27 cellular contexts compared by ENCODE assay signal in genomic region chr20:62858059-62858458, GRCh38. TPM values are rescaled to one million over a fixed set of nuclear protein-coding genes. Genes with fewer than 3 reads are reported as not detected.
A peak's percentile ranks its signal among the peaks of the same experiment; 100 is the strongest.
DNase-seq lines count a peak whose midpoint lies in the region; ATAC-seq and TF ChIP-seq lines count a peak whose summit lies in the region.
"Had no signal": no experiment of that assay in that cellular context is flagged by ENCODE, and none has a peak within 500 bp of the region (broad histone marks: within the 10 kb centered on the region; RNA-seq: fewer than 3 reads in every experiment).

No MANE protein-coding gene starts in this region.

- H3K4me1 Mint-ChIP-seq in GM23338 (peaks cover 28% of the 10 kb centered on the region), immature natural killer cell (peaks cover 15 to 22% of the 10 kb centered on the region in 2 donors)
- H3K4me1 Mint-ChIP-seq in stimulated activated naive B cell treated with anti-CD40 and anti-IgM and Interleukin-4, amounts not matched to agents 10 μg/mL and 1 μg/mL and 100 μg/mL, for 72 hours, result peaks cover 20 to 32% of the 10 kb centered on the region in 2 donors

- WGBS in prostate gland, result 91% methylated on average over 15 of the region's 15 CpGs

- TF ChIP-seq POLR2A in prostate gland (IDR thresholded peaks at IDR 0.05), result no peak

- no peak for ATAC-seq in GM23338
- no peak for ATAC-seq in GM21360 (IDR thresholded peaks at IDR 0.05; ENCODE audit: unreplicated experiment)
- no peak for ATAC-seq in stimulated activated naive B cell treated with anti-CD40 and anti-IgM and Interleukin-4, amounts not matched to agents 10 μg/mL and 1 μg/mL and 100 μg/mL, for 72 hours (replicated peaks)
- ATAC-seq: activated naive CD8-positive, alpha-beta T cell treated with anti-CD3 and anti-CD28 coated beads, Interleukin-2, amount 50 U/mL, for 24 hours; heart left ventricle; HepG2; left lobe of liver; stimulated activated effector memory CD8-positive, alpha-beta T cell treated with anti-CD3 and anti-CD28 coated beads, Interleukin-12 subunit alpha, Interleukin-12 subunit beta, amount 100 ng/mL, for 72 hours had no signal

- H3K36me3 ChIP-seq in GM23338 (ENCODE audit: insufficient read depth) (peaks cover 27% of the 10 kb centered on the region), prostate gland (no peaks in the 10 kb centered on the region)

- no peak overlapping the region for H3K27ac Mint-ChIP-seq in GM23338
- peak overlapping the region in 1 of 6 donors; percentile 8 for H3K27ac Mint-ChIP-seq in immature natural killer cell
- H3K27ac Mint-ChIP-seq in stimulated activated naive B cell treated with anti-CD40 and anti-IgM and Interleukin-4, amounts not matched to agents 10 μg/mL and 1 μg/mL and 100 μg/mL, for 72 hours, result no peak overlapping the region
- H3K27ac Mint-ChIP-seq: activated naive CD8-positive, alpha-beta T cell treated with anti-CD3 and anti-CD28 coated beads, Interleukin-2, amount 50 U/mL, for 24 hours; activated T-helper 2 cell treated with anti-CD3 and anti-CD28 coated beads, Interferon-gamma antibody, Interleukin-2, Interleukin-4, amounts not matched to agents 10 μg/mL and 5 μg/mL and 100 μg/mL, durations not matched to agents 14 hours and 24 hours and 36 hours; mesothelial cell of epicardium; stimulated activated effector memory CD8-positive, alpha-beta T cell treated with anti-CD3 and anti-CD28 coated beads, Interleukin-12 subunit alpha, Interleukin-12 subunit beta, amount 100 ng/mL, for 72 hours had no signal

- H3K4me1 ChIP-seq in GM23338 (ENCODE audit: insufficient read depth) (peaks cover 10% of the 10 kb centered on the region; the same call in 1 of the 2 replicates), prostate gland (replicated peaks) (peaks cover 3% of the 10 kb centered on the region)

- H3F3A ChIP-seq in GM23338 (replicated peaks; ENCODE audit: low read depth), result peaks cover 21% of the 10 kb centered on the region; the same call in 1 of the 2 replicates

- H3K27me3 Mint-ChIP-seq in GM23338 (ENCODE audit: insufficient read depth, low read depth, poor library complexity), result peaks cover 13% of the 10 kb centered on the region
- H3K27me3 Mint-ChIP-seq in immature natural killer cell (ENCODE audit: low read depth in 3 of 3), result peaks cover 9 to 23% (median 13%) of the 10 kb centered on the region in 3 donors
- H3K27me3 Mint-ChIP-seq in stimulated activated naive B cell treated with anti-CD40 and anti-IgM and Interleukin-4, amounts not matched to agents 10 μg/mL and 1 μg/mL and 100 μg/mL, for 72 hours, result no peaks in the 10 kb centered on the region

- intact Hi-C loops in prostate gland (cut with DNase I), result no loop called here

- TF ChIP-seq CTCF in GM23338 (conservative IDR thresholded peaks at IDR 0.05; ENCODE audit: low read depth in 2 of 2) (no peak), prostate gland (IDR thresholded peaks at IDR 0.05) (no peak)

- peaks cover 4% of the 10 kb centered on the region; the same call in 1 of the 3 replicates for H3K9me3 Mint-ChIP-seq in GM23338
- no peaks in the 10 kb centered on the region for H3K9me3 Mint-ChIP-seq in immature natural killer cell
- peaks cover 4 to 7% of the 10 kb centered on the region in 2 donors for H3K9me3 Mint-ChIP-seq in stimulated activated naive B cell treated with anti-CD40 and anti-IgM and Interleukin-4, amounts not matched to agents 10 μg/mL and 1 μg/mL and 100 μg/mL, for 72 hours
- H3K9me3 Mint-ChIP-seq: activated T-helper 2 cell treated with anti-CD3 and anti-CD28 coated beads, Interferon-gamma antibody, Interleukin-2, Interleukin-4, amounts not matched to agents 10 μg/mL and 5 μg/mL and 100 μg/mL, durations not matched to agents 14 hours and 24 hours and 36 hours; mesothelial cell of epicardium; stimulated activated effector memory CD8-positive, alpha-beta T cell treated with anti-CD3 and anti-CD28 coated beads, Interleukin-12 subunit alpha, Interleukin-12 subunit beta, amount 100 ng/mL, for 72 hours had no signal

- H3K4me3 ChIP-seq in GM23338 (no peak overlapping the region), prostate gland (no peak overlapping the region)
- H3K4me3 ChIP-seq: GM23248, heart left ventricle, skin epidermis had no signal

- H3K9me2 ChIP-seq in GM23338 (ENCODE audit: insufficient read depth), result no peaks in the 10 kb centered on the region
- H3K9me2 ChIP-seq: SK-N-SH had no signal

- H3K27me3 ChIP-seq in GM23338 (ENCODE audit: insufficient read depth) (peaks cover 10% of the 10 kb centered on the region), prostate gland (replicated peaks; ENCODE audit: insufficient read depth) (no peaks in the 10 kb centered on the region)
- H3K27me3 ChIP-seq: heart left ventricle had no signal

- H2AFZ ChIP-seq in GM23338, result no peak overlapping the region
- H2AFZ ChIP-seq: GM23248 had no signal

- DNase-seq in GM23338 (ENCODE audit: low spot score) (no peak), amygdala (lab: John Stamatoyannopoulos, UW) (peak in 31 of 56 donors; percentile 10 to 74 (median 44)), immature natural killer cell (no peak), putamen (ENCODE audit: low spot score) (peak; percentile 66), NCI-H1417 treated with DMSO at 0.1 percent for 48 hours (lab: John Stamatoyannopoulos, UW) (no peak), prostate gland (ENCODE audit: low spot score) (no peak)
- no peak for DNase-seq in stimulated activated naive B cell treated with anti-CD40 and anti-IgM and Interleukin-4, amounts not matched to agents 10 μg/mL and 1 μg/mL and 100 μg/mL, for 72 hours
- DNase-seq: activated CD4-positive, alpha-beta T cell treated with anti-CD3 and anti-CD28 coated beads, Interleukin-2, amount 50 U/mL, for 1 hour; activated naive CD8-positive, alpha-beta T cell treated with anti-CD3 and anti-CD28 coated beads, Interleukin-2, amount 50 U/mL, for 24 hours; COR-L47; GM23248; heart left ventricle; NCI-H1105 treated with DMSO at 0.1 percent for 48 hours; NCI-H510A treated with DMSO at 0.1 percent for 48 hours; RPMI8226; SK-N-SH; stimulated activated CD4-positive, alpha-beta T cell treated with anti-CD3 and anti-CD28 coated beads, Interleukin-2, amount 100 ng/mL, for 24 hours; T-helper 2 cell had no signal

- H3K27ac ChIP-seq in GM23338 (ENCODE audit: low read depth) (0 out of 2 replicates have a peak overlapping the region, but pooled peaks have one; percentile 32), prostate gland (no peak overlapping the region)
- H3K27ac ChIP-seq: GM23248, heart left ventricle, HL-60, skin epidermis had no signal

- peaks cover 38% of the 10 kb centered on the region for H3K79me2 ChIP-seq in GM23338 (replicated peaks; ENCODE audit: insufficient read depth)

- H3K4me3 Mint-ChIP-seq in GM23338 (no peak overlapping the region; the same call in 2 of the 3 replicates), immature natural killer cell (peak overlapping the region in 3 of 5 donors; percentile 4 to 36 (median 36))
- H3K4me3 Mint-ChIP-seq in stimulated activated naive B cell treated with anti-CD40 and anti-IgM and Interleukin-4, amounts not matched to agents 10 μg/mL and 1 μg/mL and 100 μg/mL, for 72 hours, result no peak overlapping the region
- H3K4me3 Mint-ChIP-seq: activated naive CD8-positive, alpha-beta T cell treated with anti-CD3 and anti-CD28 coated beads, Interleukin-2, amount 50 U/mL, for 24 hours; mesothelial cell of epicardium; stimulated activated effector memory CD8-positive, alpha-beta T cell treated with anti-CD3 and anti-CD28 coated beads, Interleukin-12 subunit alpha, Interleukin-12 subunit beta, amount 100 ng/mL, for 72 hours had no signal

- no peaks in the 10 kb centered on the region for H3K9me3 ChIP-seq in prostate gland
- H3K9me3 ChIP-seq: heart left ventricle, SK-N-SH had no signal

- peaks cover 23% of the 10 kb centered on the region for H4K20me1 ChIP-seq in GM23338 (replicated peaks; ENCODE audit: insufficient read depth)

- peaks cover 35% of the 10 kb centered on the region for H3K36me3 Mint-ChIP-seq in GM23338 (ENCODE audit: low read depth)
- H3K36me3 Mint-ChIP-seq in immature natural killer cell, result peaks cover 11 to 15% (median 15%) of the 10 kb centered on the region in 3 donors
- H3K36me3 Mint-ChIP-seq in stimulated activated naive B cell treated with anti-CD40 and anti-IgM and Interleukin-4, amounts not matched to agents 10 μg/mL and 1 μg/mL and 100 μg/mL, for 72 hours, result peaks cover 20 to 31% of the 10 kb centered on the region in 2 donors

- H3K4me2 ChIP-seq in GM23338, result no peak overlapping the region
- H3K4me2 ChIP-seq: SK-N-SH had no signal

TF ChIP-seq in GM23338, 12 proteins besides CTCF, POLR2A, EP300 and RAD21 (continues in another document):
- TF ChIP-seq ETS1 (IDR thresholded peaks at IDR 0.05), result no peak
- no peak for TF ChIP-seq EZH2 (IDR thresholded peaks at IDR 0.05; ENCODE audit: low read depth, unreplicated experiment)

RNA-seq across cellular contexts. Expression of gene TCFL5, which starts 3.6 kb away (rescaled TPM):
- 18.8 and 19.3 TPM in 2 replicates for total RNA-seq in GM23338 (2014; rRNA removed; shearing (Covaris generic))
- 5.4 and 5.8 TPM in 2 replicates for polyA plus RNA-seq in GM23338 (2016; fragmentation: Nextera tagmentation; extraction: Ambion mirVana)
- polyA plus RNA-seq in immature natural killer cell, result 1 to 10 TPM in 2 of 3 donors, under 1 TPM in 1; 0.63 to 2.1 (median 1.1) TPM
- total RNA-seq in prostate gland, result 10 to 100 TPM in 1 of 2 donors, 1 to 10 TPM in 1; 7.1 to 24.8 TPM

RNA-seq across cellular contexts. Expression of gene COL9A3, which starts 41.2 kb away (rescaled TPM):
- 110 and 113 TPM in 2 replicates for total RNA-seq in GM23338 (2014; rRNA removed; shearing (Covaris generic))
- polyA plus RNA-seq in GM23338 (2016; fragmentation: Nextera tagmentation; extraction: Ambion mirVana) (74.9 and 79.4 TPM in 2 replicates), immature natural killer cell (under 1 TPM in 1 of 3 donors, not detected in 2; 0.87 TPM)
- 1 to 10 TPM; 5.8 to 6.5 TPM for total RNA-seq in prostate gland
- total RNA-seq: bronchial epithelial cell, GM23248 had no signal

RNA-seq across cellular contexts. Expression of gene OGFR, which starts 53.4 kb away (rescaled TPM):
- 48.8 and 50.6 TPM in 2 replicates for total RNA-seq in GM23338 (2014; rRNA removed; shearing (Covaris generic))
- polyA plus RNA-seq in GM23338 (2016; fragmentation: Nextera tagmentation; extraction: Ambion mirVana) (9.6 and 12.3 TPM in 2 replicates), immature natural killer cell (10 to 100 TPM; 21.6 to 75.3 (median 31.3) TPM)
- total RNA-seq in prostate gland, result 10 to 100 TPM; 60.2 to 76.9 TPM

Comparison
In these comparisons a context has a peak if more than half of its experiments do, and no peak if none do; other contexts are left out.
1. DNase-seq: peak in amygdala (31 of 56) and putamen (single experiment); none in GM23338 (single experiment), immature natural killer cell (0 of 3), NCI-H1417 treated with DMSO at 0.1 percent for 48 hours (single experiment), stimulated activated naive B cell treated with anti-CD40 and anti-IgM and Interleukin-4, amounts not matched to agents 10 μg/mL and 1 μg/mL and 100 μg/mL, for 72 hours (single experiment) and prostate gland (single experiment).
2. H3K4me3 Mint-ChIP-seq: peak in immature natural killer cell (3 of 5); none in GM23338 (single experiment) and stimulated activated naive B cell treated with anti-CD40 and anti-IgM and Interleukin-4, amounts not matched to agents 10 μg/mL and 1 μg/mL and 100 μg/mL, for 72 hours (0 of 2).
3. RNA of gene COL9A3, which starts 41.2 kb away (total RNA-seq): 110 to 113 TPM in GM23338; 5.8 to 6.5 TPM in prostate gland; every median in the first group is over 10 times any median in the second.